Comparison of ENCODE assay signal across 9 cellular contexts in genomic region chr11:57321388-57321995, GRCh38. TPM values are rescaled to one million over a fixed set of nuclear protein-coding genes. Genes with fewer than 3 reads are reported as not detected.
DNase-seq lines count a peak whose midpoint lies in the region; ATAC-seq and TF ChIP-seq lines count a peak whose summit lies in the region.
"Had no signal": no experiment of that assay in that cellular context is flagged by ENCODE, and none has a peak within 500 bp of the region (broad histone marks: within the 10 kb centered on the region; RNA-seq: fewer than 3 reads in every experiment).

No MANE protein-coding gene starts in this region.

- no peak for ATAC-seq in thoracic aorta (ENCODE audit: insufficient number of reproducible peaks, low FRiP score, low read depth)
- no peak for ATAC-seq in HG03354 (IDR thresholded peaks at IDR 0.05; ENCODE audit: poor library complexity, severe bottlenecking, unreplicated experiment)
- ATAC-seq in HG02642 (IDR thresholded peaks at IDR 0.05; ENCODE audit: poor library complexity, unreplicated experiment) = no peak

- peaks cover 20% of the 10 kb centered on the region for H3K36me3 ChIP-seq in thoracic aorta

- H3K27me3 ChIP-seq in layer of hippocampus (ENCODE audit: control insufficient read depth, insufficient read depth, low read length) (no peaks in the 10 kb centered on the region), thoracic aorta (replicated peaks; ENCODE audit: insufficient read depth) (no peaks in the 10 kb centered on the region)

- no peaks in the 10 kb centered on the region for H3K9me3 ChIP-seq in thoracic aorta

- peak; percentile 11 for DNase-seq in NCI-H2196 (lab: John Stamatoyannopoulos, UW; ENCODE audit: unreplicated experiment)
- DNase-seq in NCI-H2196 treated with DMSO at 0.1 percent for 48 hours (lab: John Stamatoyannopoulos, UW; ENCODE audit: unreplicated experiment) = no peak
- peak; percentile 34 for DNase-seq in astrocyte of the hippocampus (ENCODE audit: low read depth, low spot score)
- DNase-seq in thoracic aorta (ENCODE audit: low spot score) = no peak
- no peak for DNase-seq in anterior cingulate cortex (lab: John Stamatoyannopoulos, UW)

- H3K4me1 ChIP-seq in thoracic aorta (ENCODE audit: control insufficient read depth in 1 of 2, low read depth in 2 of 2) = peaks cover 13 to 69% of the 10 kb centered on the region in 2 donors

- peak overlapping the region; percentile 62 for H3K27ac ChIP-seq in layer of hippocampus (ENCODE audit: low read depth, low read length)
- H3K27ac ChIP-seq in thoracic aorta = peak overlapping the region; percentile 83 to 90

- no peak for TF ChIP-seq CTCF in thoracic aorta (IDR thresholded peaks at IDR 0.05)

- peak overlapping the region; percentile 89 for H3K4me3 ChIP-seq in thoracic aorta

RNA-seq across cellular contexts. Expression of gene TNKS1BP1, which starts 3.3 kb away (rescaled TPM):
- 100 to 1,000 TPM; 105 to 153 TPM for total RNA-seq in thoracic aorta

RNA-seq across cellular contexts. Expression of gene SSRP1, which starts 14.2 kb away (rescaled TPM):
- total RNA-seq in thoracic aorta = 10 to 100 TPM; 42.0 to 51.4 TPM

RNA-seq across cellular contexts. Expression of gene P2RX3, which starts 16.7 kb away (rescaled TPM):
- total RNA-seq in thoracic aorta = not detected
- total RNA-seq: activated CD8-positive, alpha-beta memory T cell treated with anti-CD3 and anti-CD28 coated beads for 36 hours had no signal

RNA-seq across cellular contexts. Expression of gene PRG3, which starts 59.5 kb away (rescaled TPM):
- total RNA-seq in thoracic aorta = not detected
- total RNA-seq: activated CD8-positive, alpha-beta memory T cell treated with anti-CD3 and anti-CD28 coated beads for 36 hours had no signal

Comparison
In these comparisons a context has a peak if more than half of its experiments do, and no peak if none do; other contexts are left out.
1. DNase-seq: peak in NCI-H2196 (single experiment) and astrocyte of the hippocampus (single experiment); none in NCI-H2196 treated with DMSO at 0.1 percent for 48 hours (single experiment), thoracic aorta (single experiment) and anterior cingulate cortex (0 of 58).